Comparison of ENCODE assay signal across 24 cellular contexts in genomic region chr20:48310312-48310711, GRCh38.
"Had no signal": no experiment of that assay in that cellular context is flagged by ENCODE, and none has a peak within 500 bp of the region (broad histone marks: within the 10 kb centered on the region; RNA-seq: fewer than 3 reads in every experiment).

No MANE protein-coding gene starts in this region.

- H3K4me1 ChIP-seq: colonic mucosa, foreskin keratinocyte, left ventricle myocardium inferior, pancreas, sigmoid colon, spleen, transverse colon, upper lobe of right lung, uterus had no signal

- H3K36me3 ChIP-seq: colonic mucosa, esophagus muscularis mucosa, gastroesophageal sphincter, heart right ventricle, left ventricle myocardium inferior, pancreas, sigmoid colon, spleen, transverse colon, upper lobe of right lung, uterus had no signal

- H3K4me3 ChIP-seq: colonic mucosa, esophagus muscularis mucosa, gastroesophageal sphincter, heart right ventricle, left ventricle myocardium inferior, lung, pancreas, sigmoid colon, spleen, transverse colon, upper lobe of right lung, uterus had no signal

- H3K27ac ChIP-seq: colonic mucosa, esophagus muscularis mucosa, foreskin keratinocyte, gastroesophageal sphincter, heart right ventricle, left ventricle myocardium inferior, pancreas, sigmoid colon, spleen, transverse colon, upper lobe of right lung, uterus had no signal

- DNase-seq: colonic mucosa; effector CD8-positive, alpha-beta T cell; endodermal cell; foreskin keratinocyte; glutamatergic neuron; heart right ventricle; hippocampal formation; left cardiac atrium; left ventricle myocardium inferior; natural killer cell; occipital lobe; pancreas; sigmoid colon; spleen; stimulated activated CD4-positive, alpha-beta T cell treated with anti-CD3 and anti-CD28 coated beads, Interleukin-4, amount 100 ng/mL, for 4 hours; stimulated activated naive B cell treated with anti-CD40 and anti-IgM and Interleukin-4, amounts not matched to agents 10 μg/mL and 1 μg/mL and 100 μg/mL, for 72 hours; transverse colon; upper lobe of right lung had no signal

- FAIRE-seq: endothelial cell of umbilical vein, islet of Langerhans, pancreas had no signal

- ATAC-seq: foreskin keratinocyte; gastroesophageal sphincter; left cardiac atrium; natural killer cell; pancreas; stimulated activated naive B cell treated with anti-CD40 and anti-IgM and Interleukin-4, amounts not matched to agents 10 μg/mL and 1 μg/mL and 100 μg/mL, for 72 hours; upper lobe of right lung had no signal

- H3K27me3 ChIP-seq: colonic mucosa, esophagus muscularis mucosa, gastroesophageal sphincter, heart right ventricle, pancreas, sigmoid colon, upper lobe of right lung, uterus had no signal

- H3K9me3 ChIP-seq: colonic mucosa, esophagus muscularis mucosa, gastroesophageal sphincter, heart right ventricle, left ventricle myocardium inferior, pancreas, sigmoid colon, spleen, transverse colon, upper lobe of right lung, uterus had no signal
